In the genomic region with DNA sequence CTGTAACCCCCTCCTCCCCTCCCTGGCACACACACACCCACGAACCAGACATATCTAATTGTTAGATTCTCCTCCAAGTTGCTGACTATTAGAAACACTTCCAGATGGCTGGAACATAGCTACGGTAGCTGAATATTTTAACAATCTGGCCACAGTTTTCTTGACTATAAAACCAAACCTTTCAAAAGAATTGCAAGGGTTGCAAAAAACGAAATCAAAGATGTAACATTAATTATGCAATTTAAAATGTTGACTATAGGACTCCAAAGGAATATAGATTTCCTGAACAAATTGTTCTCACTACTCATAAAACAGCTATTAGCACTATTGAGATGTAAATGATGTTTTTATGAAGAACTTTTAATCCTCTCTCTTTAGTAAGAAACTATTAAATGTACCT, we compare ENCODE assay signal across 30 cellular contexts.
"Had no signal": no experiment of that assay in that cellular context is flagged by ENCODE, and none has a peak within 500 bp of the region (broad histone marks: within the 10 kb centered on the region; RNA-seq: fewer than 3 reads in every experiment).

No MANE protein-coding gene starts in this region.

- H3K9me3 ChIP-seq: ascending aorta, Peyer's patch, SJSA1 had no signal

- H3K36me3 ChIP-seq: ascending aorta, cardiac muscle cell, Peyer's patch, SJSA1, WERI-Rb-1 had no signal

- H3K27ac Mint-ChIP-seq: activated CD8-positive, alpha-beta T cell treated with anti-CD3 and anti-CD28 coated beads, Interleukin-2, amount 10 ng/mL, durations not matched to agents 7 days and 5 days; activated naive CD4-positive, alpha-beta T cell treated with anti-CD3 and anti-CD28 coated beads, Interleukin-2, amount 50 U/mL, for 24 hours; activated naive CD8-positive, alpha-beta T cell treated with anti-CD3 and anti-CD28 coated beads, Interleukin-2, amount 10 ng/mL, durations not matched to agents 7 days and 5 days; activated T-cell treated with anti-CD3 and anti-CD28 coated beads, Interleukin-2, amount 50 U/mL, for 24 hours; activated T-helper 2 cell treated with anti-CD3 and anti-CD28 coated beads, Interferon-gamma antibody, Interleukin-2, Interleukin-4, amounts not matched to agents 10 μg/mL and 5 μg/mL and 100 μg/mL, durations not matched to agents 14 hours and 24 hours and 36 hours had no signal

- H3K27me3 ChIP-seq: ascending aorta, Peyer's patch, SJSA1 had no signal

- H3K4me1 ChIP-seq: ascending aorta, Peyer's patch, SJSA1 had no signal

- H3K9me3 Mint-ChIP-seq: activated naive CD4-positive, alpha-beta T cell treated with anti-CD3 and anti-CD28 coated beads, Interleukin-2, amount 50 U/mL, for 24 hours; activated naive CD8-positive, alpha-beta T cell treated with anti-CD3 and anti-CD28 coated beads, Interleukin-2, amount 10 ng/mL, durations not matched to agents 7 days and 5 days; activated T-cell treated with anti-CD3 and anti-CD28 coated beads, Interleukin-2, amount 50 U/mL, for 24 hours; activated T-helper 2 cell treated with anti-CD3 and anti-CD28 coated beads, Interferon-gamma antibody, Interleukin-2, Interleukin-4, amounts not matched to agents 10 μg/mL and 5 μg/mL and 100 μg/mL, durations not matched to agents 14 hours and 24 hours and 36 hours had no signal

- H3K4me3 ChIP-seq: ascending aorta, cardiac muscle cell, Peyer's patch, SJSA1 had no signal

- H3K4me3 Mint-ChIP-seq: activated CD8-positive, alpha-beta T cell treated with anti-CD3 and anti-CD28 coated beads, Interleukin-2, amount 10 ng/mL, durations not matched to agents 7 days and 5 days; activated naive CD4-positive, alpha-beta T cell treated with anti-CD3 and anti-CD28 coated beads, Interleukin-2, amount 50 U/mL, for 24 hours; activated naive CD8-positive, alpha-beta T cell treated with anti-CD3 and anti-CD28 coated beads, Interleukin-2, amount 10 ng/mL, durations not matched to agents 7 days and 5 days; activated T-cell treated with anti-CD3 and anti-CD28 coated beads, Interleukin-2, amount 50 U/mL, for 24 hours; central memory CD8-positive, alpha-beta T cell had no signal

- H3K27me3 Mint-ChIP-seq: activated naive CD4-positive, alpha-beta T cell treated with anti-CD3 and anti-CD28 coated beads, Interleukin-2, amount 50 U/mL, for 24 hours; activated naive CD8-positive, alpha-beta T cell treated with anti-CD3 and anti-CD28 coated beads, Interleukin-2, amount 10 ng/mL, durations not matched to agents 7 days and 5 days; activated T-cell treated with anti-CD3 and anti-CD28 coated beads, Interleukin-2, amount 50 U/mL, for 24 hours; central memory CD8-positive, alpha-beta T cell had no signal

- DNase-seq: activated CD4-positive, alpha-beta T cell treated with anti-CD3 and anti-CD28 coated beads for 1 hour; activated CD4-positive, alpha-beta T cell treated with anti-CD3 and anti-CD28 coated beads for 48 hours; activated CD4-positive, CD25-positive, alpha-beta regulatory T cell; activated CD8-positive, alpha-beta T cell treated with anti-CD3 and anti-CD28 coated beads, Interleukin-2, amount 10 ng/mL, durations not matched to agents 7 days and 5 days; activated gamma-delta T cell; activated naive CD4-positive, alpha-beta T cell treated with Interleukin-2 at 50 U/mL for 16 hours; activated naive CD8-positive, alpha-beta T cell treated with anti-CD3 and anti-CD28 coated beads, Interleukin-2, amount 10 ng/mL, durations not matched to agents 7 days and 5 days; activated T-cell treated with anti-CD3 and anti-CD28 coated beads, Interleukin-2, amount 50 U/mL, for 24 hours; amygdala; NCI-H1105; NCI-H1417 treated with DMSO at 0.1 percent for 48 hours; NCI-H2029; NCI-H510A; NCI-H526; NCI-H748 treated with DMSO at 0.1 percent for 48 hours; NK-92 treated with Interleukin-12 subunit alpha and Interleukin-12 subunit beta, amount 100 ng/mL, for 24 hours; PC-3; Peyer's patch; RPMI8226; SHP77 treated with DMSO at 0.1 percent for 48 hours; SW 1271; T1000; WERI-Rb-1 had no signal

- H3K36me3 Mint-ChIP-seq: activated naive CD4-positive, alpha-beta T cell treated with anti-CD3 and anti-CD28 coated beads, Interleukin-2, amount 50 U/mL, for 24 hours; activated naive CD8-positive, alpha-beta T cell treated with anti-CD3 and anti-CD28 coated beads, Interleukin-2, amount 10 ng/mL, durations not matched to agents 7 days and 5 days had no signal

- ATAC-seq: activated CD8-positive, alpha-beta T cell treated with anti-CD3 and anti-CD28 coated beads, Interleukin-2, amount 10 ng/mL, durations not matched to agents 7 days and 5 days; PC-3; SK-N-SH treated with all-trans-retinoic acid at 6 μM for 48 hours had no signal

- H3K27ac ChIP-seq: ascending aorta, cardiac muscle cell, Peyer's patch, SJSA1, WERI-Rb-1 had no signal

- H3K4me1 Mint-ChIP-seq: activated naive CD4-positive, alpha-beta T cell treated with anti-CD3 and anti-CD28 coated beads, Interleukin-2, amount 50 U/mL, for 24 hours; activated naive CD8-positive, alpha-beta T cell treated with anti-CD3 and anti-CD28 coated beads, Interleukin-2, amount 10 ng/mL, durations not matched to agents 7 days and 5 days; central memory CD8-positive, alpha-beta T cell had no signal
